12 cellular contexts compared by ENCODE assay signal in the genomic region with DNA sequence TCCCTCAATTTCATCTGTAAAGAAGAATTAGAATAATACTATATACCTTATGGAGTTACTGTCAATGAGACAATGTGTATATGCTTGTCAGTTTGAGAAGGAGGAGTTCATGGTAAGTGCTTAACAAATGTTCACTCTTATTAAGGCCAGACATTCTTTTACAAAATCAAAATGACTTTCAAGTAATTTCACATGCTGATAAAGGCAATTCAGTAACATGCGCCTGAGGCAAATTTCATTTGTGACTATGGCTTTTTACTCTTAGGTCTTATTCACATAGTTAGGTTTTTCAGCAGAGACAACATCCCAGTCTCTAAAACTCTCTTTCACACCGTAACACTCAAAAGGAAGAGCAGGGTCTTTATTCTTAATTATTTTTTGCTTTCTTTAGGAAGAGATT.
"Had no signal": no experiment of that assay in that cellular context is flagged by ENCODE, and none has a peak within 500 bp of the region (broad histone marks: within the 10 kb centered on the region; RNA-seq: fewer than 3 reads in every experiment).

No MANE protein-coding gene starts in this region.

- ATAC-seq: activated CD4-positive, CD25-positive, alpha-beta regulatory T cell treated with anti-CD3 and anti-CD28 coated beads, Interleukin-2, amount 50 U/mL, for 24 hours; sciatic nerve had no signal

- DNase-seq: activated gamma-delta T cell treated with Interleukin-2 at 50 U/mL for 16 hours; activated naive CD8-positive, alpha-beta T cell treated with anti-CD3 and anti-CD28 coated beads for 36 hours; activated T-cell treated with anti-CD3 and anti-CD28 coated beads, Interleukin-2, amount 50 U/mL, for 1 hour; aorta; esophagus squamous epithelium; islet precursor cell; stimulated activated naive CD4-positive, alpha-beta T cell; upper lobe of left lung had no signal

- FAIRE-seq: bronchial epithelial cell, colon had no signal
